ENCODE assay signal across 8 cellular contexts in the genomic region with DNA sequence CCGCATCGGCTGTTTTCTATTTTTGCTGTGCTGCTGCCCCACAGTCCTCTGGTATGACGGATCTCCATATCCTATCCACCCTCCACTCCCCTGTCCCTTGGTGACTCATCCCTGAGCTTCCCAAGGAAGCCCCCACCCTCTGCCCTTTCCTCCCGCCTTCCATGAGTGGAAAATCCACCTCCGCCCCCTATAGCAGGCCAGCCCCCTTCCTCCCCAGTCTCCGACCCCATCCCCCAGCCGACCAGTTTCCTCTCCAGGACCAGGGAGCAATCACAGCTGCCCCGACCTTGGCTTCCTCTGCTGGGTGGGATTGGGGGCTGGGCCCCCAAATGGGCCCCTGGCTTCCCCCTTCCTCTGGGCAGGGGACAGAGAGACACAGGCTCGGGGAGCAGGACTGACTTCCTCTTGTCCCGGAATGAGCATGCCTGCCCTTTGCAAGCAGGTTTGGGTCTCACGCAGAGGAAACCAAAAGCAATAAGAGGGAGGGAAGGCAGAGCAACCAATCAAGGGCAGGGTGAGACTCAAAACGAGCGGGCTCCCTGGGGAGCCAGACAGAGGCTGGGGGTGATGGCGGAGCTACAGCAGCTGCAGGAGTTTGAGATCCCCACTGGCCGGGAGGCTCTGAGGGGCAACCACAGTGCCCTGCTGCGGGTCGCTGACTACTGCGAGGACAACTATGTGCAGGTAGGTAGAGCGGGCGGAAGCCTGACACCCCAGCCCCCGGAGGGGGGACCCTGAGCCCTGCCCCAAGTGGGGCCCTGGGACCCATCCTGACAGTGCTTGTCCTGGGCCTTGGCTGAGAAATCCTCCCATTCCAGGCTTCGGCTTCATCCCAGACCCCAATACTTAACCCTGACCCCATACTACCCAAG. TPM values are rescaled to one million over a fixed set of nuclear protein-coding genes. Genes with fewer than 3 reads are reported as not detected.
DNase-seq lines count a peak whose midpoint lies in the region; ATAC-seq, FAIRE-seq and TF ChIP-seq lines count a peak whose summit lies in the region.

A gene with protein sequence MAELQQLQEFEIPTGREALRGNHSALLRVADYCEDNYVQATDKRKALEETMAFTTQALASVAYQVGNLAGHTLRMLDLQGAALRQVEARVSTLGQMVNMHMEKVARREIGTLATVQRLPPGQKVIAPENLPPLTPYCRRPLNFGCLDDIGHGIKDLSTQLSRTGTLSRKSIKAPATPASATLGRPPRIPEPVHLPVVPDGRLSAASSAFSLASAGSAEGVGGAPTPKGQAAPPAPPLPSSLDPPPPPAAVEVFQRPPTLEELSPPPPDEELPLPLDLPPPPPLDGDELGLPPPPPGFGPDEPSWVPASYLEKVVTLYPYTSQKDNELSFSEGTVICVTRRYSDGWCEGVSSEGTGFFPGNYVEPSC (plus strand): TSS at position 550 of the 872 bp plus-strand sequence. CDS start 18 bp downstream, at position 568.
A gene (minus strand): TSS at position 417 of the 872 bp plus-strand sequence. CDS start 3,152 bp downstream, outside the sequence.

- no peak for TF ChIP-seq CTCF in AG04449 (IDR thresholded peaks at IDR 0.05; ENCODE audit: insufficient read depth, low read length, missing control alignments)
- TF ChIP-seq CTCF in endodermal cell (conservative IDR thresholded peaks at IDR 0.05) = no peak
- TF ChIP-seq CTCF in omental fat pad (IDR thresholded peaks at IDR 0.05) = no peak

- H3K36me3 Mint-ChIP-seq in endodermal cell (ENCODE audit: low read depth) = no peaks in the 10 kb centered on the region

- peak within 1 kb of the TSS; percentile 33 for H3K4me3 Mint-ChIP-seq in endodermal cell

- DNase-seq in AG04449 (ENCODE audit: low read depth, low spot score) = no peak
- peak; percentile 85 for DNase-seq in GM19239 (ENCODE audit: insufficient read length, low spot score)
- peak; percentile 56 for DNase-seq in activated CD4-positive, CD25-positive, alpha-beta regulatory T cell treated with anti-CD3 and anti-CD28 coated beads, Interleukin-2, amount 50 U/mL, for 72 hours
- peak; percentile 87 for DNase-seq in endodermal cell
- no peak for DNase-seq in omental fat pad (ENCODE audit: low spot score)
- DNase-seq in NCI-H345 treated with DMSO at 0.1 percent for 48 hours (lab: John Stamatoyannopoulos, UW; ENCODE audit: unreplicated experiment) = no peak
- no peak for DNase-seq in COLO668 (lab: John Stamatoyannopoulos, UW; ENCODE audit: unreplicated experiment)

- POLR2A ChIA-PET in AG04449 (lab: Yijun Ruan, JAX) = no interaction called here

- H3K4me1 Mint-ChIP-seq in endodermal cell = peaks cover 24% of the 10 kb centered on the region

- H3K4me3 ChIP-seq in AG04449 (ENCODE audit: low read depth, low read length) (peak within 1 kb of the TSS; percentile 29), endodermal cell (ENCODE audit: low read length) (no peak within 1 kb of the TSS)

- H3K36me3 ChIP-seq in endodermal cell (ENCODE audit: control insufficient read depth, insufficient read depth, low read length) = no peaks in the 10 kb centered on the region

- 67 to 72% methylated on average over 9 to 22 of the region's 22 CpGs for WGBS in endodermal cell (ENCODE audit: insufficient coverage in 1 of 2, insufficient read length in 1 of 2), 2 experiments

- no peaks in the 10 kb centered on the region for H3K9me3 Mint-ChIP-seq in endodermal cell

- no peak within 1 kb of the TSS for H3K9ac ChIP-seq in endodermal cell (ENCODE audit: extremely low read depth, low read length, poor library complexity, severe bottlenecking)

- CTCF ChIA-PET in AG04449 (lab: Yijun Ruan, JAX) = interaction anchor here (0.9 to 7.7 kb wide), 2 partner anchors 16 to 30 kb away, joined by 5 to 73 read pairs; no protein-coding TSS in a partner anchor

- H3K27ac ChIP-seq in endodermal cell (ENCODE audit: low read depth, low read length) = no peak within 1 kb of the TSS

- H3K27me3 Mint-ChIP-seq in endodermal cell (ENCODE audit: insufficient read depth) = peaks cover 10% of the 10 kb centered on the region

- FAIRE-seq in GM19239 (lab: Jason Lieb, UNC) = peak; percentile 97

- peak; percentile 87 for ATAC-seq in HG03354 (IDR thresholded peaks at IDR 0.05; ENCODE audit: poor library complexity, severe bottlenecking, unreplicated experiment)
- ATAC-seq in omental fat pad (ENCODE audit: low FRiP score) = peak; percentile 49

- no peaks in the 10 kb centered on the region for H3K27me3 ChIP-seq in endodermal cell (ENCODE audit: control insufficient read depth, insufficient read depth, low read length, poor library complexity, severe bottlenecking)

- H3K27ac Mint-ChIP-seq in endodermal cell = peak within 1 kb of the TSS; percentile 22

- H3K9me3 ChIP-seq in endodermal cell (ENCODE audit: control insufficient read depth, low read length) = no peaks in the 10 kb centered on the region

- H3K4me1 ChIP-seq in endodermal cell (ENCODE audit: control insufficient read depth, insufficient read depth, low read length) = peaks cover 3% of the 10 kb centered on the region

RNA-seq across cellular contexts. Expression of the first gene that starts in this region (rescaled TPM):
- total RNA-seq in endodermal cell (1 to 10 TPM in 1 of 2 donors, under 1 TPM in 1; 0.58 to 1.7 TPM), omental fat pad (1 to 10 TPM; 3.6 to 7.4 (median 5.4) TPM)
- 0.64 TPM for polyA plus RNA-seq in endodermal cell (2013, experiment 1 of 2)
- polyA plus RNA-seq in endodermal cell (2013, experiment 2 of 2) = 0.83 TPM

RNA-seq across cellular contexts. Expression of the second gene that starts in this region (rescaled TPM):
- total RNA-seq in endodermal cell = 1 to 10 TPM in 1 of 2 donors, not detected in 1; 1.1 TPM
- polyA plus RNA-seq in endodermal cell (2013, experiment 1 of 2) = not detected
- polyA plus RNA-seq in endodermal cell (2013, experiment 2 of 2) = 1.1 TPM
- total RNA-seq in omental fat pad = 1 to 10 TPM in 3 of 4 donors, under 1 TPM in 1; 0.74 to 5.2 (median 2.9) TPM

Comparison
In these comparisons a context has a peak if more than half of its experiments do, and no peak if none do; other contexts are left out.
1. DNase-seq: peak in GM19239 (single experiment), activated CD4-positive, CD25-positive, alpha-beta regulatory T cell treated with anti-CD3 and anti-CD28 coated beads, Interleukin-2, amount 50 U/mL, for 72 hours (single experiment) and endodermal cell (single experiment); none in AG04449 (single experiment), omental fat pad (single experiment), NCI-H345 treated with DMSO at 0.1 percent for 48 hours (single experiment) and COLO668 (single experiment).